In genomic region chr10:48792687-48793096, GRCh38 we compare ENCODE assay signal across 14 cellular contexts.
DNase-seq lines count a peak whose midpoint lies in the region; ATAC-seq and TF ChIP-seq lines count a peak whose summit lies in the region.
"Had no signal": no experiment of that assay in that cellular context is flagged by ENCODE, and none has a peak within 500 bp of the region (broad histone marks: within the 10 kb centered on the region; RNA-seq: fewer than 3 reads in every experiment).

No MANE protein-coding gene starts in this region.

- H3K4me2 ChIP-seq in fibroblast of lung (ENCODE audit: extremely low read depth, insufficient read depth, low read length): no peak overlapping the region

- H3K9ac ChIP-seq in fibroblast of lung (ENCODE audit: insufficient read depth, low read length): no peak overlapping the region
- H3K9ac ChIP-seq: BLaER1 treated with 17β-estradiol and CSF1 and Interleukin-3, amounts not matched to agents 10 nM and 100 nM had no signal

- H3K36me3 ChIP-seq in heart left ventricle (peaks cover 0 to 7% (median 0%) of the 10 kb centered on the region in 9 donors), SJSA1 (no peaks in the 10 kb centered on the region), fibroblast of lung (ENCODE audit: control insufficient read depth, insufficient read depth, low read length) (no peaks in the 10 kb centered on the region)
- H3K36me3 ChIP-seq: pancreas, Peyer's patch, upper lobe of left lung had no signal

- H3K4me3 ChIP-seq in heart left ventricle: no peak overlapping the region
- H3K4me3 ChIP-seq in SJSA1: no peak overlapping the region
- H3K4me3 ChIP-seq in fibroblast of lung (replicated peaks in 1 of 4; ENCODE audit: control extremely low read depth in 1 of 4, insufficient read depth in 1 of 4, low read depth in 3 of 4, low read length in 4 of 4): no peak overlapping the region
- H3K4me3 ChIP-seq: BLaER1 treated with 17β-estradiol and CSF1 and Interleukin-3, amounts not matched to agents 10 nM and 100 nM; pancreas; Peyer's patch; upper lobe of left lung had no signal

- no peak for DNase-seq in heart left ventricle
- DNase-seq in cardiac septum (ENCODE audit: low spot score): no peak
- DNase-seq in SJSA1 (ENCODE audit: low read depth in 1 of 2, low spot score in 2 of 2): peak; percentile 57 to 74
- peak; percentile 30 to 87 for DNase-seq in fibroblast of lung (ENCODE audit: low read depth in 2 of 2)
- no peak for DNase-seq in stimulated activated naive B cell treated with anti-CD40 and anti-IgM and Interleukin-4, amounts not matched to agents 10 μg/mL and 1 μg/mL and 100 μg/mL, for 72 hours
- DNase-seq in NCI-H187 treated with DMSO at 0.1 percent for 48 hours (lab: John Stamatoyannopoulos, UW): no peak
- no peak for DNase-seq in SIG-M5 treated with dmso at 0.1 percent for 504 hours (lab: John Stamatoyannopoulos, UW; ENCODE audit: unreplicated experiment)
- DNase-seq: islet precursor cell, Peyer's patch, upper lobe of left lung had no signal

- no peaks in the 10 kb centered on the region for H3K27me3 Mint-ChIP-seq in stimulated activated naive B cell treated with anti-CD40 and anti-IgM and Interleukin-4, amounts not matched to agents 10 μg/mL and 1 μg/mL and 100 μg/mL, for 72 hours

- no peak for TF ChIP-seq POLR2A in heart left ventricle (IDR thresholded peaks at IDR 0.05)

- WGBS in heart left ventricle, 4 donors: 48 to 65% (median 54%) methylated on average over 4 of the region's 4 CpGs

- H2AFZ ChIP-seq in fibroblast of lung (ENCODE audit: low read length): no peak overlapping the region

- intact Hi-C loops in heart left ventricle (cut with DNase I) (no loop called here), cardiac septum (cut with DNase I) (no loop called here)

- H3K4me1 ChIP-seq in heart left ventricle (peaks cover 0 to 17% (median 6%) of the 10 kb centered on the region in 12 donors), SJSA1 (replicated peaks) (peaks cover 21% of the 10 kb centered on the region), fibroblast of lung (ENCODE audit: control insufficient read depth, extremely low read depth, insufficient read depth, low read length) (no peaks in the 10 kb centered on the region)
- H3K4me1 ChIP-seq: pancreas had no signal

- H3K36me3 Mint-ChIP-seq in stimulated activated naive B cell treated with anti-CD40 and anti-IgM and Interleukin-4, amounts not matched to agents 10 μg/mL and 1 μg/mL and 100 μg/mL, for 72 hours: peaks cover 40 to 41% of the 10 kb centered on the region in 2 donors
- H3K36me3 Mint-ChIP-seq: WTC11 had no signal

- H3K27ac Mint-ChIP-seq in stimulated activated naive B cell treated with anti-CD40 and anti-IgM and Interleukin-4, amounts not matched to agents 10 μg/mL and 1 μg/mL and 100 μg/mL, for 72 hours: no peak overlapping the region
- H3K27ac Mint-ChIP-seq: WTC11 had no signal

- H3K79me2 ChIP-seq in fibroblast of lung (ENCODE audit: control insufficient read depth, insufficient read depth, low read length): no peaks in the 10 kb centered on the region

- H3K9me3 ChIP-seq in heart left ventricle (no peaks in the 10 kb centered on the region), SJSA1 (replicated peaks) (no peaks in the 10 kb centered on the region), fibroblast of lung (ENCODE audit: control insufficient read depth, insufficient read depth, low read depth, low read length) (no peaks in the 10 kb centered on the region)
- H3K9me3 ChIP-seq: BLaER1 treated with 17β-estradiol and CSF1 and Interleukin-3, amounts not matched to agents 10 nM and 100 nM; pancreas; Peyer's patch; upper lobe of left lung had no signal

- H4K20me1 ChIP-seq in fibroblast of lung (ENCODE audit: control insufficient read depth, extremely low read depth, insufficient read depth, low read length): no peaks in the 10 kb centered on the region
- H4K20me1 ChIP-seq: BLaER1 treated with 17β-estradiol and CSF1 and Interleukin-3, amounts not matched to agents 10 nM and 100 nM had no signal

- no peak overlapping the region for H3K4me3 Mint-ChIP-seq in stimulated activated naive B cell treated with anti-CD40 and anti-IgM and Interleukin-4, amounts not matched to agents 10 μg/mL and 1 μg/mL and 100 μg/mL, for 72 hours
- H3K4me3 Mint-ChIP-seq: WTC11 had no signal

- H3K27ac ChIP-seq in heart left ventricle: peak overlapping the region in 3 of 12 donors; percentile 10 to 37 (median 34)
- H3K27ac ChIP-seq in SJSA1: no peak overlapping the region
- H3K27ac ChIP-seq in fibroblast of lung (ENCODE audit: insufficient read depth, low read length): no peak overlapping the region
- H3K27ac ChIP-seq: BLaER1 treated with 17β-estradiol and CSF1 and Interleukin-3, amounts not matched to agents 10 nM and 100 nM; pancreas; Peyer's patch; upper lobe of left lung had no signal

- H3K4me1 Mint-ChIP-seq in stimulated activated naive B cell treated with anti-CD40 and anti-IgM and Interleukin-4, amounts not matched to agents 10 μg/mL and 1 μg/mL and 100 μg/mL, for 72 hours: peaks cover 6 to 17% of the 10 kb centered on the region in 2 donors
- H3K4me1 Mint-ChIP-seq: WTC11 had no signal

- no peaks in the 10 kb centered on the region for H3K9me3 Mint-ChIP-seq in stimulated activated naive B cell treated with anti-CD40 and anti-IgM and Interleukin-4, amounts not matched to agents 10 μg/mL and 1 μg/mL and 100 μg/mL, for 72 hours
- H3K9me3 Mint-ChIP-seq: WTC11 had no signal

- ATAC-seq in heart left ventricle (peak; percentile 51 to 76 (median 64)), HG03159 (IDR thresholded peaks at IDR 0.05; ENCODE audit: unreplicated experiment) (no peak)
- ATAC-seq in stimulated activated naive B cell treated with anti-CD40 and anti-IgM and Interleukin-4, amounts not matched to agents 10 μg/mL and 1 μg/mL and 100 μg/mL, for 72 hours (replicated peaks): peak; percentile 26 to 40
- ATAC-seq: WTC11 had no signal

- no peaks in the 10 kb centered on the region for H3K27me3 ChIP-seq in heart left ventricle
- no peaks in the 10 kb centered on the region for H3K27me3 ChIP-seq in SJSA1 (replicated peaks)
- peaks cover 2% of the 10 kb centered on the region for H3K27me3 ChIP-seq in fibroblast of lung (ENCODE audit: control insufficient read depth, insufficient read depth, low read length)
- H3K27me3 ChIP-seq: BLaER1 treated with 17β-estradiol and CSF1 and Interleukin-3, amounts not matched to agents 10 nM and 100 nM; pancreas; Peyer's patch; upper lobe of left lung had no signal

- TF ChIP-seq CTCF in heart left ventricle (IDR thresholded peaks at IDR 0.05) (no peak), fibroblast of lung (conservative IDR thresholded peaks at IDR 0.05 in 1 of 2, IDR thresholded peaks at IDR 0.05 in 1 of 2; ENCODE audit: low read depth in 1 of 2, low read length in 2 of 2) (no peak)

Comparison
In these comparisons a context has a peak if more than half of its experiments do, and no peak if none do; other contexts are left out.
1. DNase-seq: peak in SJSA1 (2 of 2) and fibroblast of lung (2 of 2); none in heart left ventricle (0 of 5), cardiac septum (single experiment), stimulated activated naive B cell treated with anti-CD40 and anti-IgM and Interleukin-4, amounts not matched to agents 10 μg/mL and 1 μg/mL and 100 μg/mL, for 72 hours (single experiment), NCI-H187 treated with DMSO at 0.1 percent for 48 hours (single experiment) and SIG-M5 treated with dmso at 0.1 percent for 504 hours (single experiment).